1 cellular context compared by ENCODE assay signal in genomic region chr2:64404743-64405142, GRCh38.
TF ChIP-seq lines count a peak whose summit lies in the region.

No MANE protein-coding gene starts in this region.

TF ChIP-seq in GM23338, 12 proteins besides CTCF, POLR2A, EP300 and RAD21:
- no peak for TF ChIP-seq REST (IDR thresholded peaks at IDR 0.05; ENCODE audit: unreplicated experiment)
- no peak for TF ChIP-seq JUNB (IDR thresholded peaks at IDR 0.05; ENCODE audit: unreplicated experiment)
- TF ChIP-seq EZH2phosphoT487 (IDR thresholded peaks at IDR 0.05; ENCODE audit: unreplicated experiment), result no peak
- no peak for TF ChIP-seq STAT1 (IDR thresholded peaks at IDR 0.05; ENCODE audit: unreplicated experiment)
- no peak for TF ChIP-seq ETS1 (IDR thresholded peaks at IDR 0.05)
